23 cellular contexts compared by ENCODE assay signal in the genomic region with DNA sequence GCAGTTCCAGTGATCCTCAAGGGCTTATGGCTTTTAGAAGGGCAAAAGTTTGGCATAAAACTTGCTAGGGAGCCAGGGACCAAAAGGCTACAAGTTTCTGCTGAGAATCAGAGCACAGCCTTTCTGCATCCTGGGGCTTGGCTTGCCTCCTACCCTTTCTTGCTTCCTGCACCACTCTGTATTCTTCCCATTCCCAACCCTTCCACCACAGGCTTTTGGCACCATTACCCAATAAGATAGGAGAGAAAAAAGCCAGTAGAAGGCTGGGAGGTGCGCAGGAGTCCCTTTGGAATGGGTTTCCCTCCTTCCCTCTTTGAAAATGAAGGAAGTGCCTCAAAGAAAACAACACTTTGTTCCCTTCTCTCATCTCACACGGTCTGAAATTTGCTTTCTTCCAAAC.
"Had no signal": no experiment of that assay in that cellular context is flagged by ENCODE, and none has a peak within 500 bp of the region (broad histone marks: within the 10 kb centered on the region; RNA-seq: fewer than 3 reads in every experiment).

No MANE protein-coding gene starts in this region.

- H3K4me3 ChIP-seq: adrenal gland, lower lobe of right lung, stomach, suprapubic skin, transverse colon had no signal

- H3K27me3 Mint-ChIP-seq: T-cell had no signal

- H3K4me1 ChIP-seq: adrenal gland, lower lobe of right lung, stomach, suprapubic skin, transverse colon had no signal

- DNase-seq: activated T-cell treated with anti-CD3 and anti-CD28 coated beads, Interleukin-2, amount 50 U/mL, for 1 hour; adrenal gland; cortex of kidney; effector CD4-positive, alpha-beta T cell; erythroblast; foreskin fibroblast; lower lobe of right lung; natural killer cell; small intestine; stimulated activated CD4-positive, alpha-beta T cell treated with anti-CD3 and anti-CD28 coated beads, Interleukin-15, amount 100 ng/mL, for 24 hours; stomach; T-cell; transverse colon had no signal

- H3K4me3 Mint-ChIP-seq: activated T-helper 17 cell treated with anti-CD3 and anti-CD28 coated beads, Interleukin-2, amount 50 U/mL, for 72 hours; natural killer cell; stimulated activated memory B cell treated with anti-CD40 and anti-IgM and Interleukin-4, amounts not matched to agents 10 μg/mL and 1 μg/mL and 100 μg/mL, for 72 hours; T-cell; T-helper 2 cell treated with Interferon-gamma antibody and Interleukin-4, amounts not matched to agents 5 μg/mL and 100 μg/mL, for 36 hours had no signal

- H3K4me1 Mint-ChIP-seq: activated T-helper 17 cell treated with anti-CD3 and anti-CD28 coated beads, Interleukin-2, amount 50 U/mL, for 72 hours; stimulated activated memory B cell treated with anti-CD40 and anti-IgM and Interleukin-4, amounts not matched to agents 10 μg/mL and 1 μg/mL and 100 μg/mL, for 72 hours; T-cell had no signal

- H3K27ac Mint-ChIP-seq: activated naive CD4-positive, alpha-beta T cell treated with anti-CD3 and anti-CD28 coated beads, Interleukin-2, amount 50 U/mL, for 72 hours; activated T-helper 17 cell treated with anti-CD3 and anti-CD28 coated beads, Interleukin-2, amount 50 U/mL, for 72 hours; natural killer cell; stimulated activated memory B cell treated with anti-CD40 and anti-IgM and Interleukin-4, amounts not matched to agents 10 μg/mL and 1 μg/mL and 100 μg/mL, for 72 hours; T-cell; T-helper 2 cell treated with Interferon-gamma antibody and Interleukin-4, amounts not matched to agents 5 μg/mL and 100 μg/mL, for 36 hours had no signal

- H3K36me3 ChIP-seq: adrenal gland, lower lobe of right lung, stomach, suprapubic skin, transverse colon had no signal

- H3K36me3 Mint-ChIP-seq: activated naive CD4-positive, alpha-beta T cell treated with anti-CD3 and anti-CD28 coated beads, Interleukin-2, amount 50 U/mL, for 72 hours; natural killer cell; stimulated activated memory B cell treated with anti-CD40 and anti-IgM and Interleukin-4, amounts not matched to agents 10 μg/mL and 1 μg/mL and 100 μg/mL, for 72 hours; T-cell had no signal

- H3K9me3 Mint-ChIP-seq: activated naive CD4-positive, alpha-beta T cell treated with anti-CD3 and anti-CD28 coated beads, Interleukin-2, amount 50 U/mL, for 72 hours; activated T-helper 17 cell treated with anti-CD3 and anti-CD28 coated beads, Interleukin-2, amount 50 U/mL, for 72 hours; natural killer cell; stimulated activated memory B cell treated with anti-CD40 and anti-IgM and Interleukin-4, amounts not matched to agents 10 μg/mL and 1 μg/mL and 100 μg/mL, for 72 hours; T-helper 2 cell treated with Interferon-gamma antibody and Interleukin-4, amounts not matched to agents 5 μg/mL and 100 μg/mL, for 36 hours had no signal

- H3K27me3 ChIP-seq: adrenal gland, stomach, suprapubic skin, transverse colon had no signal

- H3K27ac ChIP-seq: adrenal gland, lower lobe of right lung, stomach, suprapubic skin, transverse colon had no signal

- FAIRE-seq: bronchial epithelial cell, small intestine, TTC549, urothelium cell line had no signal

- ATAC-seq: activated naive CD4-positive, alpha-beta T cell treated with anti-CD3 and anti-CD28 coated beads, Interleukin-2, amount 50 U/mL, for 72 hours; activated T-helper 17 cell treated with anti-CD3 and anti-CD28 coated beads, Interleukin-2, amount 50 U/mL, for 72 hours; left lobe of liver; lower lobe of right lung; natural killer cell; sciatic nerve; stimulated activated memory B cell treated with anti-CD40 and anti-IgM and Interleukin-4, amounts not matched to agents 10 μg/mL and 1 μg/mL and 100 μg/mL, for 72 hours; T-cell had no signal

- H3K9me3 ChIP-seq: adrenal gland, lower lobe of right lung, stomach, suprapubic skin, transverse colon had no signal
